ENCODE assay signal across 12 cellular contexts in genomic region chr17:16980813-16981731, GRCh38. TPM values are rescaled to one million over a fixed set of nuclear protein-coding genes. Genes with fewer than 3 reads are reported as not detected.
DNase-seq lines count a peak whose midpoint lies in the region; ATAC-seq and TF ChIP-seq lines count a peak whose summit lies in the region.
"Had no signal": no experiment of that assay in that cellular context is flagged by ENCODE, and none has a peak within 500 bp of the region (broad histone marks: within the 10 kb centered on the region; RNA-seq: fewer than 3 reads in every experiment).

No MANE protein-coding gene starts in this region.

- H3K36me3 ChIP-seq in DOHH2 (ENCODE audit: control insufficient read depth, low read length), result no peaks in the 10 kb centered on the region
- no peaks in the 10 kb centered on the region for H3K36me3 ChIP-seq in effector memory CD4-positive, alpha-beta T cell (ENCODE audit: control insufficient read depth, insufficient read depth, low read length)
- H3K36me3 ChIP-seq: stomach had no signal

- peaks cover 10% of the 10 kb centered on the region; the same call in 1 of the 2 replicates for H3K27me3 ChIP-seq in DOHH2 (ENCODE audit: control insufficient read depth, low read length)
- no peaks in the 10 kb centered on the region for H3K27me3 ChIP-seq in effector memory CD4-positive, alpha-beta T cell (replicated peaks; ENCODE audit: control insufficient read depth, insufficient read depth, low read length, poor library complexity, severe bottlenecking)
- H3K27me3 ChIP-seq: body of pancreas had no signal

- ATAC-seq in GM19438 (IDR thresholded peaks at IDR 0.05; ENCODE audit: low read depth, unreplicated experiment), result peak; percentile 53
- ATAC-seq in esophagus mucosa, result peak; percentile 35
- no peak for ATAC-seq in GM19023 (IDR thresholded peaks at IDR 0.05; ENCODE audit: unreplicated experiment)
- ATAC-seq in GM21526 (IDR thresholded peaks at IDR 0.05; ENCODE audit: low FRiP score, unreplicated experiment), result no peak
- ATAC-seq: body of pancreas had no signal

- no peak overlapping the region for H3K27ac ChIP-seq in DOHH2 (ENCODE audit: low read depth, low read length)
- H3K27ac ChIP-seq in effector memory CD4-positive, alpha-beta T cell (ENCODE audit: insufficient read depth, low read length, poor library complexity, severe bottlenecking), result no peak overlapping the region
- H3K27ac ChIP-seq: body of pancreas had no signal

- H3K9me2 ChIP-seq in DOHH2 (replicated peaks; ENCODE audit: control insufficient read depth, low read length), result no peaks in the 10 kb centered on the region

- no peaks in the 10 kb centered on the region for H3K9me3 ChIP-seq in DOHH2 (ENCODE audit: control insufficient read depth, insufficient read depth, low read length)
- no peaks in the 10 kb centered on the region for H3K9me3 ChIP-seq in effector memory CD4-positive, alpha-beta T cell (ENCODE audit: control insufficient read depth, low read length)
- H3K9me3 ChIP-seq: body of pancreas, stomach had no signal

- H3F3A ChIP-seq in DOHH2 (ENCODE audit: control insufficient read depth, insufficient read depth), result peaks cover 6% of the 10 kb centered on the region

- H3K4me2 ChIP-seq in DOHH2 (ENCODE audit: low read length), result peak overlapping the region; percentile 50

- peaks cover 58% of the 10 kb centered on the region for H3K4me1 ChIP-seq in DOHH2 (ENCODE audit: control insufficient read depth, low read length)
- no peaks in the 10 kb centered on the region for H3K4me1 ChIP-seq in effector memory CD4-positive, alpha-beta T cell (ENCODE audit: control insufficient read depth, insufficient read depth, low read length, poor library complexity, severe bottlenecking)
- H3K4me1 ChIP-seq: body of pancreas, stomach had no signal

- peak; percentile 23 for DNase-seq in HS-5 (ENCODE audit: low read depth)
- no peak for DNase-seq in NOMO-1 treated with DMSO at 0.1 percent for 48 hours (lab: John Stamatoyannopoulos, UW; ENCODE audit: unreplicated experiment)
- DNase-seq in effector memory CD4-positive, alpha-beta T cell, result no peak
- DNase-seq: body of pancreas, posterior cingulate gyrus, stomach had no signal

- no peak for TF ChIP-seq CTCF in DOHH2 (IDR thresholded peaks at IDR 0.05; ENCODE audit: low read depth, low read length, poor library complexity, severe bottlenecking)

- H3K79me2 ChIP-seq in DOHH2 (ENCODE audit: control insufficient read depth, low read length), result no peaks in the 10 kb centered on the region

- peak overlapping the region; percentile 24; the same call in 1 of the 2 replicates for H3K4me3 ChIP-seq in DOHH2 (ENCODE audit: low read length)
- H3K4me3 ChIP-seq in effector memory CD4-positive, alpha-beta T cell (ENCODE audit: insufficient read depth, low read depth, low read length, poor library complexity, severe bottlenecking), result no peak overlapping the region
- H3K4me3 ChIP-seq: body of pancreas, stomach had no signal

- no peaks in the 10 kb centered on the region for H4K20me1 ChIP-seq in DOHH2 (ENCODE audit: control insufficient read depth, insufficient read depth, low read depth, low read length)

RNA-seq across cellular contexts. Expression of gene TNFRSF13B, which starts 9.2 kb away (rescaled TPM):
- 0.28 TPM for total RNA-seq in esophagus mucosa
- total RNA-seq: body of pancreas; T-helper 2 cell treated with Interferon-gamma antibody and Interleukin-4, amounts not matched to agents 100 ng/mL and 5 ng/mL, for 36 hours had no signal

Comparison
In these comparisons a context has a peak if more than half of its experiments do, and no peak if none do; other contexts are left out.
1. ATAC-seq: peak in GM19438 (single experiment) and esophagus mucosa (single experiment); none in GM19023 (single experiment) and GM21526 (single experiment).